ENCODE assay signal across 1 cellular context in genomic region chr10:95245425-95246055, GRCh38.
TF ChIP-seq lines count a peak whose summit lies in the region.

No MANE protein-coding gene starts in this region.

TF ChIP-seq in H1, 55 proteins besides CTCF, POLR2A, EP300 and RAD21:
- TF ChIP-seq E2F6 (IDR thresholded peaks at IDR 0.05) (no peak), RNF2 (IDR thresholded peaks at IDR 0.05; ENCODE audit: borderline replicate concordance, low read depth, low read length, missing control alignments, poor library complexity, severe bottlenecking) (no peak), SP1 (IDR thresholded peaks at IDR 0.05; ENCODE audit: low read depth, low read length) (no peak), ASH2L (IDR thresholded peaks at IDR 0.05; ENCODE audit: low read length) (no peak), TAF7 (optimal IDR thresholded peaks at IDR 0.05; ENCODE audit: borderline replicate concordance, low read depth, low read length) (no peak)
TF ChIP-seq in H1: peak in this region for 0.
